ENCODE assay signal across 20 cellular contexts in genomic region chr14:30541318-30541717, GRCh38.
"Had no signal": no experiment of that assay in that cellular context is flagged by ENCODE, and none has a peak within 500 bp of the region (broad histone marks: within the 10 kb centered on the region; RNA-seq: fewer than 3 reads in every experiment).

No MANE protein-coding gene starts in this region.

- DNase-seq: cortex of kidney; dorsolateral prefrontal cortex; effector CD8-positive, alpha-beta T cell; gastrocnemius medialis; glutamatergic neuron; immature natural killer cell; kidney; left colon; left ventricle myocardium superior; naive thymus-derived CD4-positive, alpha-beta T cell; nephron progenitor cell; psoas muscle; sigmoid colon; stimulated activated CD4-positive, alpha-beta T cell treated with anti-CD3 and anti-CD28 coated beads, Interleukin-2, amount 100 ng/mL, for 24 hours; stimulated activated CD4-positive, alpha-beta T cell treated with anti-CD3 and anti-CD28 coated beads, Interleukin-4, amount 100 ng/mL, for 4 hours; stimulated activated naive CD4-positive, alpha-beta T cell treated with Interleukin-2 at 50 U/mL for 16 hours; trophoblast cell had no signal

- H3K4me3 ChIP-seq: dorsolateral prefrontal cortex, gastrocnemius medialis, lung, psoas muscle, sigmoid colon, skin epidermis had no signal

- FAIRE-seq: kidney had no signal

- H3K9me3 ChIP-seq: gastrocnemius medialis, psoas muscle had no signal

- H3K4me3 Mint-ChIP-seq: immature natural killer cell; naive thymus-derived CD4-positive, alpha-beta T cell; nephron progenitor cell had no signal

- H3K4me1 ChIP-seq: gastrocnemius medialis, psoas muscle, sigmoid colon had no signal

- H3K27me3 ChIP-seq: dorsolateral prefrontal cortex, gastrocnemius medialis had no signal

- H3K36me3 Mint-ChIP-seq: immature natural killer cell had no signal

- H3K36me3 ChIP-seq: gastrocnemius medialis, sigmoid colon had no signal

- H3K9me3 Mint-ChIP-seq: immature natural killer cell had no signal

- H3K4me1 Mint-ChIP-seq: immature natural killer cell; naive thymus-derived CD4-positive, alpha-beta T cell; nephron progenitor cell had no signal

- H3K27ac Mint-ChIP-seq: immature natural killer cell; naive thymus-derived CD4-positive, alpha-beta T cell; nephron progenitor cell had no signal

- ATAC-seq: esophagus mucosa; gastrocnemius medialis; left colon; left ventricle myocardium superior; naive thymus-derived CD4-positive, alpha-beta T cell; psoas muscle had no signal

- H3K27ac ChIP-seq: dorsolateral prefrontal cortex, gastrocnemius medialis, psoas muscle, sigmoid colon, skin epidermis had no signal
